8 cellular contexts compared by ENCODE assay signal in genomic region chr11:62336949-62337681, GRCh38. TPM values are rescaled to one million over a fixed set of nuclear protein-coding genes. Genes with fewer than 3 reads are reported as not detected.
DNase-seq lines count a peak whose midpoint lies in the region; ATAC-seq and TF ChIP-seq lines count a peak whose summit lies in the region.

Gene ASRGL1, plus strand, starts transcription at chr11:62337448. Its CDS starts 530 bp downstream, at chr11:62337978.

- no peaks in the 10 kb centered on the region for H3K9me3 ChIP-seq in smooth muscle cell (replicated peaks; ENCODE audit: low read depth)

- H3K27ac ChIP-seq in C4-2B (peak within 1 kb of the TSS; percentile 44), GM23338 (ENCODE audit: low read depth) (no peak within 1 kb of the TSS), caudate nucleus (ENCODE audit: low read depth, low read length) (peak within 1 kb of the TSS; percentile 70), smooth muscle cell (ENCODE audit: low read depth) (no peak within 1 kb of the TSS)

- no peak for TF ChIP-seq CTCF in C4-2B (conservative IDR thresholded peaks at IDR 0.05)
- no peak for TF ChIP-seq CTCF in GM23338 (conservative IDR thresholded peaks at IDR 0.05; ENCODE audit: low read depth in 2 of 2)
- no peak for TF ChIP-seq CTCF in activated B cell treated with CpG ODN at 0.5 μM for 24 hours (IDR thresholded peaks at IDR 0.05)
- no peak for TF ChIP-seq CTCF in smooth muscle cell (IDR thresholded peaks at IDR 0.05; ENCODE audit: borderline replicate concordance, insufficient read depth, poor library complexity, severe bottlenecking)

- H3K27me3 Mint-ChIP-seq in GM23338 (ENCODE audit: insufficient read depth, low read depth, poor library complexity) (peaks cover 8% of the 10 kb centered on the region), activated B cell treated with CpG ODN at 0.5 μM for 24 hours (peaks cover 16% of the 10 kb centered on the region)

- no peaks in the 10 kb centered on the region for H3K9me2 ChIP-seq in GM23338 (ENCODE audit: insufficient read depth)

- peak within 1 kb of the TSS; percentile 100 for H2AFZ ChIP-seq in GM23338
- peak within 1 kb of the TSS; percentile 92 for H2AFZ ChIP-seq in smooth muscle cell (ENCODE audit: low read depth)

- H3K4me1 Mint-ChIP-seq in GM23338 (peaks cover 16% of the 10 kb centered on the region; the same call in 2 of the 3 replicates), activated B cell treated with CpG ODN at 0.5 μM for 24 hours (peaks cover 16% of the 10 kb centered on the region)

- POLR2A ChIA-PET in activated B cell treated with CpG ODN at 0.5 μM for 24 hours (lab: Charles Lee): interaction anchor here (0.5 to 1.3 kb wide), 4 partner anchors 10 to 544 kb away, joined by 3 read pairs; partner anchors contain the start of gene SLC3A2

- H4K20me1 ChIP-seq in GM23338 (replicated peaks; ENCODE audit: insufficient read depth) (no peaks in the 10 kb centered on the region; the same call in 1 of the 2 replicates), smooth muscle cell (ENCODE audit: low read depth) (no peaks in the 10 kb centered on the region)

- H3K9me3 Mint-ChIP-seq in GM23338 (no peaks in the 10 kb centered on the region), activated B cell treated with CpG ODN at 0.5 μM for 24 hours (no peaks in the 10 kb centered on the region)

- H3K27ac Mint-ChIP-seq in GM23338 (no peak within 1 kb of the TSS), activated B cell treated with CpG ODN at 0.5 μM for 24 hours (no peak within 1 kb of the TSS)

- ATAC-seq in GM23338: peak; percentile 94
- ATAC-seq in activated B cell treated with CpG ODN at 0.5 μM for 24 hours (ENCODE audit: low read depth): peak; percentile 88
- ATAC-seq in HG03469 (IDR thresholded peaks at IDR 0.05; ENCODE audit: unreplicated experiment): no peak

- DNase-seq in GM23338 (ENCODE audit: low spot score): peak; percentile 96
- DNase-seq in NCI-H2107 treated with DMSO at 0.1 percent for 48 hours (lab: John Stamatoyannopoulos, UW; ENCODE audit: unreplicated experiment): peak; percentile 76
- DNase-seq in activated B cell treated with CpG ODN at 0.5 μM for 24 hours: peak; percentile 83
- DNase-seq in caudate nucleus (lab: John Stamatoyannopoulos, UW): peak in 58 of 61 donors; percentile 29 to 88 (median 74)
- DNase-seq in inferior parietal cortex (ENCODE audit: extremely low spot score): peak; percentile 86
- DNase-seq in smooth muscle cell (lab: John Stamatoyannopoulos, UW; ENCODE audit: unreplicated experiment): peak; percentile 14

- peaks cover 7% of the 10 kb centered on the region; the same call in 1 of the 2 replicates for H3K4me1 ChIP-seq in GM23338 (ENCODE audit: insufficient read depth)
- H3K4me1 ChIP-seq in smooth muscle cell (ENCODE audit: low read depth): peaks cover 4% of the 10 kb centered on the region

- H3K4me2 ChIP-seq in GM23338 (peak within 1 kb of the TSS; percentile 97), smooth muscle cell (peak within 1 kb of the TSS; percentile 86)

- WGBS in smooth muscle cell (ENCODE audit: low lambda C conversion rate): 32% methylated on average over 47 of the region's 67 CpGs

- H3K36me3 Mint-ChIP-seq in GM23338 (ENCODE audit: low read depth): peaks cover 5% of the 10 kb centered on the region; the same call in 1 of the 3 replicates
- no peaks in the 10 kb centered on the region for H3K36me3 Mint-ChIP-seq in activated B cell treated with CpG ODN at 0.5 μM for 24 hours (ENCODE audit: low read depth)

- CTCF ChIA-PET in activated B cell treated with CpG ODN at 0.5 μM for 24 hours (lab: Charles Lee): interaction anchor here (1.5 kb wide), 1 partner anchor 255 kb away, joined by 4 read pairs; no protein-coding TSS in a partner anchor

- peak within 1 kb of the TSS; percentile 21 for H3K9ac ChIP-seq in smooth muscle cell (ENCODE audit: low read depth)

- H3K79me2 ChIP-seq in GM23338 (replicated peaks; ENCODE audit: insufficient read depth) (no peaks in the 10 kb centered on the region), smooth muscle cell (ENCODE audit: low read depth) (no peaks in the 10 kb centered on the region)

- H3K4me3 ChIP-seq in GM23338 (peak within 1 kb of the TSS; percentile 91), smooth muscle cell (peak within 1 kb of the TSS; percentile 70)

- H3K36me3 ChIP-seq in GM23338 (ENCODE audit: insufficient read depth) (no peaks in the 10 kb centered on the region), smooth muscle cell (ENCODE audit: low read depth) (no peaks in the 10 kb centered on the region)

- intact Hi-C loops in activated B cell treated with CpG ODN at 0.5 μM for 24 hours (cut with micrococcal nuclease): loop anchor here (2.0 kb wide), 1 partner anchor 108 kb away; no protein-coding TSS in a partner anchor

- H3K27me3 ChIP-seq in GM23338 (ENCODE audit: insufficient read depth): 0 out of 2 replicates have a peak, but pooled peaks cover 11% of the 10 kb centered on the region
- H3K27me3 ChIP-seq in smooth muscle cell (ENCODE audit: low read depth): peaks cover 41% of the 10 kb centered on the region

- H3K4me3 Mint-ChIP-seq in GM23338 (peak within 1 kb of the TSS; percentile 91), activated B cell treated with CpG ODN at 0.5 μM for 24 hours (peak within 1 kb of the TSS; percentile 84)

- H3F3A ChIP-seq in GM23338 (replicated peaks; ENCODE audit: low read depth) (0 out of 2 replicates have a peak, but pooled peaks cover 8% of the 10 kb centered on the region), smooth muscle cell (ENCODE audit: low read depth) (no peaks in the 10 kb centered on the region)

TF ChIP-seq in GM23338, 12 proteins besides CTCF, POLR2A, EP300 and RAD21:
- no peak for TF ChIP-seq EZH2 (IDR thresholded peaks at IDR 0.05; ENCODE audit: low read depth, unreplicated experiment)
- TF ChIP-seq POLR2AphosphoS5 (IDR thresholded peaks at IDR 0.05; ENCODE audit: low read depth): peak; percentile 82

RNA-seq across cellular contexts. Expression of gene ASRGL1, which starts in this region (rescaled TPM):
- 32.9 and 38.4 TPM in 2 replicates for total RNA-seq in GM23338 (2014; rRNA removed; shearing (Covaris generic))
- polyA plus RNA-seq in GM23338 (2016; fragmentation: Nextera tagmentation; extraction: Ambion mirVana) (48.5 and 50.3 TPM in 2 replicates), smooth muscle cell (0.97 and 2.8 TPM in 2 replicates)
- total RNA-seq in activated B cell treated with CpG ODN at 0.5 μM for 24 hours (0.98 and 1.3 TPM in 2 replicates), smooth muscle cell (0.22 and 1.4 TPM in 2 replicates)

Comparison
In these comparisons a context has a peak if more than half of its experiments do, and no peak if none do; other contexts are left out.
1. RNA of gene ASRGL1 (total RNA-seq): 32.9 to 38.4 TPM in GM23338; 0.22 to 1.4 TPM in smooth muscle cell and 0.98 to 1.3 TPM in activated B cell treated with CpG ODN at 0.5 μM for 24 hours; every median in the first group is over 10 times any median in the second.
2. RNA of gene ASRGL1 (polyA plus RNA-seq): 48.5 to 50.3 TPM in GM23338; 0.97 to 2.8 TPM in smooth muscle cell; every median in the first group is over 10 times any median in the second.
3. H3K27ac ChIP-seq: peak in C4-2B (single experiment) and caudate nucleus (single experiment); none in GM23338 (single experiment) and smooth muscle cell (single experiment).
4. DNase-seq: peak in every context shown above with its lines; median percentile 96 in GM23338; 86 in inferior parietal cortex; 83 in activated B cell treated with CpG ODN at 0.5 μM for 24 hours; 76 in NCI-H2107 treated with DMSO at 0.1 percent for 48 hours; 74 in caudate nucleus; 14 in smooth muscle cell.